In the genomic region with DNA sequence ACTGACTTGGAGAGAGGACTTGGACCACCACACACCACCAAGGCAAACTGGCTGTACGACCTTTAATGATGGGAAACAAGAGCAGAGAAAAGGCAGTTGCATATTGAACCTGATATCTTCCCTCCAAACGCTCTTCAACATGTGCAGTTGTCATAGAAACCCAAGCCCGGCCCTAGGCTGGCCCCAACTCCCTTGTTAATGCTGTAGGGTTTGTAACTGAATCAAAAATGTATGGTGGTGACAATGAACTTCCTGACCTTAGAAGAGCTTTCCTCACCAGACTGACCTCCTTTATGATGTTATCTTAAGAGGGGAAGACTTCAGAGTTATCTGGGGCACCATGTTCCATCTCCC, we compare ENCODE assay signal across 1 cellular context.
TF ChIP-seq lines count a peak whose summit lies in the region.

No MANE protein-coding gene starts in this region.

TF ChIP-seq in K562, 482 proteins besides CTCF, POLR2A, EP300 and RAD21:
- TF ChIP-seq CBFA2T3 (IDR thresholded peaks at IDR 0.05) = 0 out of 2 replicates have a peak, but pooled peaks have one; percentile 7
- no peak for TF ChIP-seq GTF2A2 (tag; IDR thresholded peaks at IDR 0.05)
- TF ChIP-seq RFX1 (IDR thresholded peaks at IDR 0.05) = peak; percentile 75
- TF ChIP-seq, protein P1, sequence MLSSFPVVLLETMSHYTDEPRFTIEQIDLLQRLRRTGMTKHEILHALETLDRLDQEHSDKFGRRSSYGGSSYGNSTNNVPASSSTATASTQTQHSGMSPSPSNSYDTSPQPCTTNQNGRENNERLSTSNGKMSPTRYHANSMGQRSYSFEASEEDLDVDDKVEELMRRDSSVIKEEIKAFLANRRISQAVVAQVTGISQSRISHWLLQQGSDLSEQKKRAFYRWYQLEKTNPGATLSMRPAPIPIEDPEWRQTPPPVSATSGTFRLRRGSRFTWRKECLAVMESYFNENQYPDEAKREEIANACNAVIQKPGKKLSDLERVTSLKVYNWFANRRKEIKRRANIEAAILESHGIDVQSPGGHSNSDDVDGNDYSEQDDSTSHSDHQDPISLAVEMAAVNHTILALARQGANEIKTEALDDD (IDR thresholded peaks at IDR 0.05) = peak; percentile 54; the same call in 1 of the 2 replicates
